ENCODE assay signal across 15 cellular contexts in genomic region chr17:82949361-82949760, GRCh38.
A peak's percentile ranks its signal among the peaks of the same experiment; 100 is the strongest.
DNase-seq lines count a peak whose midpoint lies in the region; ATAC-seq and TF ChIP-seq lines count a peak whose summit lies in the region.
"Had no signal": no experiment of that assay in that cellular context is flagged by ENCODE, and none has a peak within 500 bp of the region (broad histone marks: within the 10 kb centered on the region; RNA-seq: fewer than 3 reads in every experiment).

No MANE protein-coding gene starts in this region.

- POLR2A ChIA-PET in activated naive CD8-positive, alpha-beta T cell treated with anti-CD3 and anti-CD28 coated beads, Interleukin-2, amount 10 ng/mL, durations not matched to agents 7 days and 5 days (lab: Charles Lee), result no interaction called here

- WGBS in psoas muscle, 3 donors, result 95 to 98% (median 96%) methylated on average over 20 of the region's 20 CpGs

- H3K9me3 ChIP-seq in left lung (peaks cover 0 to 28% of the 10 kb centered on the region in 2 donors), psoas muscle (peaks cover 18% of the 10 kb centered on the region)

- no peaks in the 10 kb centered on the region for H3K4me1 ChIP-seq in left lung
- no peaks in the 10 kb centered on the region for H3K4me1 ChIP-seq in psoas muscle

- H3K27ac ChIP-seq in left lung (no peak overlapping the region), psoas muscle (no peak overlapping the region)

- peak; percentile 19 for DNase-seq in activated naive CD4-positive, alpha-beta T cell treated with anti-CD3 and anti-CD28 coated beads, Interleukin-2, amount 10 ng/mL, durations not matched to agents 7 days and 5 days
- DNase-seq in activated naive CD4-positive, alpha-beta T cell treated with Interleukin-2 at 50 U/mL for 16 hours, result no peak
- peak; percentile 19 for DNase-seq in activated naive CD8-positive, alpha-beta T cell treated with anti-CD3 and anti-CD28 coated beads, Interleukin-2, amount 10 ng/mL, durations not matched to agents 7 days and 5 days
- DNase-seq in left lung, result peak; percentile 26 to 53
- DNase-seq in psoas muscle, result peak; percentile 1 to 24
- DNase-seq in ecto neural progenitor cell (ENCODE audit: low spot score), result no peak
- no peak for DNase-seq in AML-193 (lab: John Stamatoyannopoulos, UW)
- no peak for DNase-seq in GM19240 (ENCODE audit: insufficient read length, low spot score)
- DNase-seq: C1 segment of cervical spinal cord, GF-D8, GOT3, KG1, NCI-H1436, NCI-H2029, NCI-H524 had no signal

- peaks cover 53% of the 10 kb centered on the region for H3K36me3 Mint-ChIP-seq in activated naive CD4-positive, alpha-beta T cell treated with anti-CD3 and anti-CD28 coated beads, Interleukin-2, amount 10 ng/mL, durations not matched to agents 7 days and 5 days
- peaks cover 53% of the 10 kb centered on the region for H3K36me3 Mint-ChIP-seq in activated naive CD8-positive, alpha-beta T cell treated with anti-CD3 and anti-CD28 coated beads, Interleukin-2, amount 10 ng/mL, durations not matched to agents 7 days and 5 days

- H3K4me3 ChIP-seq in left lung (no peak overlapping the region), psoas muscle (no peak overlapping the region)

- peaks cover 0 to 24% of the 10 kb centered on the region in 2 donors for H3K36me3 ChIP-seq in left lung
- no peaks in the 10 kb centered on the region for H3K36me3 ChIP-seq in psoas muscle (ENCODE audit: insufficient read depth in 1 of 2, low read depth in 1 of 2)

- H3K4me3 Mint-ChIP-seq in activated naive CD4-positive, alpha-beta T cell treated with anti-CD3 and anti-CD28 coated beads, Interleukin-2, amount 10 ng/mL, durations not matched to agents 7 days and 5 days, result no peak overlapping the region
- H3K4me3 Mint-ChIP-seq in activated naive CD8-positive, alpha-beta T cell treated with anti-CD3 and anti-CD28 coated beads, Interleukin-2, amount 10 ng/mL, durations not matched to agents 7 days and 5 days, result no peak overlapping the region

- CTCF ChIA-PET in activated naive CD4-positive, alpha-beta T cell treated with anti-CD3 and anti-CD28 coated beads, Interleukin-2, amount 10 ng/mL, durations not matched to agents 7 days and 5 days (lab: Charles Lee), result no interaction called here

- H3K4me1 Mint-ChIP-seq in activated naive CD4-positive, alpha-beta T cell treated with anti-CD3 and anti-CD28 coated beads, Interleukin-2, amount 10 ng/mL, durations not matched to agents 7 days and 5 days, result no peaks in the 10 kb centered on the region
- H3K4me1 Mint-ChIP-seq in activated naive CD8-positive, alpha-beta T cell treated with anti-CD3 and anti-CD28 coated beads, Interleukin-2, amount 10 ng/mL, durations not matched to agents 7 days and 5 days, result no peaks in the 10 kb centered on the region

- H3K27me3 Mint-ChIP-seq in activated naive CD4-positive, alpha-beta T cell treated with anti-CD3 and anti-CD28 coated beads, Interleukin-2, amount 10 ng/mL, durations not matched to agents 7 days and 5 days, result no peaks in the 10 kb centered on the region
- H3K27me3 Mint-ChIP-seq in activated naive CD8-positive, alpha-beta T cell treated with anti-CD3 and anti-CD28 coated beads, Interleukin-2, amount 10 ng/mL, durations not matched to agents 7 days and 5 days, result no peaks in the 10 kb centered on the region

- intact Hi-C loops in left lung (cut with DNase I) (no loop called here), psoas muscle (cut with DNase I) (no loop called here)

- H3K27ac Mint-ChIP-seq in activated naive CD4-positive, alpha-beta T cell treated with anti-CD3 and anti-CD28 coated beads, Interleukin-2, amount 10 ng/mL, durations not matched to agents 7 days and 5 days, result no peak overlapping the region
- no peak overlapping the region for H3K27ac Mint-ChIP-seq in activated naive CD8-positive, alpha-beta T cell treated with anti-CD3 and anti-CD28 coated beads, Interleukin-2, amount 10 ng/mL, durations not matched to agents 7 days and 5 days

- no peak for TF ChIP-seq CTCF in left lung (IDR thresholded peaks at IDR 0.05)
- no peak for TF ChIP-seq CTCF in psoas muscle (IDR thresholded peaks at IDR 0.05)

- peaks cover 41% of the 10 kb centered on the region for H3K9me3 Mint-ChIP-seq in activated naive CD4-positive, alpha-beta T cell treated with anti-CD3 and anti-CD28 coated beads, Interleukin-2, amount 10 ng/mL, durations not matched to agents 7 days and 5 days
- peaks cover 24% of the 10 kb centered on the region for H3K9me3 Mint-ChIP-seq in activated naive CD8-positive, alpha-beta T cell treated with anti-CD3 and anti-CD28 coated beads, Interleukin-2, amount 10 ng/mL, durations not matched to agents 7 days and 5 days

- no peak for ATAC-seq in activated naive CD8-positive, alpha-beta T cell treated with anti-CD3 and anti-CD28 coated beads, Interleukin-2, amount 10 ng/mL, durations not matched to agents 7 days and 5 days (ENCODE audit: low read depth)
- ATAC-seq in left lung (no peak), psoas muscle (no peak)

- H3K27me3 ChIP-seq in left lung (no peaks in the 10 kb centered on the region), psoas muscle (ENCODE audit: insufficient read depth in 3 of 3, low read length in 2 of 3) (no peaks in the 10 kb centered on the region)

Comparison
In these comparisons a context has a peak if more than half of its experiments do, and no peak if none do; other contexts are left out.
1. DNase-seq: peak in activated naive CD4-positive, alpha-beta T cell treated with anti-CD3 and anti-CD28 coated beads, Interleukin-2, amount 10 ng/mL, durations not matched to agents 7 days and 5 days (single experiment), activated naive CD8-positive, alpha-beta T cell treated with anti-CD3 and anti-CD28 coated beads, Interleukin-2, amount 10 ng/mL, durations not matched to agents 7 days and 5 days (single experiment), left lung (2 of 2) and psoas muscle (2 of 2); none in activated naive CD4-positive, alpha-beta T cell treated with Interleukin-2 at 50 U/mL for 16 hours (single experiment), ecto neural progenitor cell (single experiment), AML-193 (0 of 2) and GM19240 (single experiment).